Comparison of ENCODE assay signal across 23 cellular contexts in the genomic region with DNA sequence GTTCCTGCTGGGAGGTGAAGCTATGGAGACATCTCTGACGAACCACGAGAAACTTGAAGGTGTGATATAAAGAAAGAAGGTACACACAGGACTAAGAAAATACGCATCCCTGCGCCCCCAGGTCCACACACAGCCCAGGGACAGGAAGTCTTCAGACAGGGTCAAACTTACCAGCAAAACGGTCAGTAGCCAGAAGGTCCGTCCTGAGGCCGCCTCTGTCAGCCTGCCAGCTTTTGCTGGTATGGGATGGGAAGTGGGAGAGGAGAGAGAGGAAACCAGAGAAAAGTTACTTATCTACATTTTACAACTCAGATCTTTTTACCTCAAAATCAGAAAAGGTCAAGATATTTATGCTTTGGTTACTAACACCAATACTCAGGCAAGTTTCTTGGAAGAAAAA. TPM values are rescaled to one million over a fixed set of nuclear protein-coding genes. Genes with fewer than 3 reads are reported as not detected.
DNase-seq lines count a peak whose midpoint lies in the region; ATAC-seq and TF ChIP-seq lines count a peak whose summit lies in the region.
"Had no signal": no experiment of that assay in that cellular context is flagged by ENCODE, and none has a peak within 500 bp of the region (broad histone marks: within the 10 kb centered on the region; RNA-seq: fewer than 3 reads in every experiment).

No MANE protein-coding gene starts in this region.

- peaks cover 94% of the 10 kb centered on the region for H3K79me2 ChIP-seq in smooth muscle cell (ENCODE audit: low read depth)

- H3K4me1 Mint-ChIP-seq in activated T-cell treated with anti-CD3 and anti-CD28 coated beads, Interleukin-2, amount 50 U/mL, for 24 hours (ENCODE audit: low read depth), result peaks cover 41% of the 10 kb centered on the region
- H3K4me1 Mint-ChIP-seq in activated T-helper 2 cell treated with anti-CD3 and anti-CD28 coated beads, Interferon-gamma antibody, Interleukin-2, Interleukin-4, amounts not matched to agents 10 μg/mL and 5 μg/mL and 100 μg/mL, durations not matched to agents 14 hours and 24 hours and 36 hours (ENCODE audit: low read depth), result peaks cover 33% of the 10 kb centered on the region
- peaks cover 10% of the 10 kb centered on the region for H3K4me1 Mint-ChIP-seq in glutamatergic neuron (ENCODE audit: low read depth, unreplicated experiment)

- H3K4me3 ChIP-seq in smooth muscle cell, result no peak overlapping the region
- H3K4me3 ChIP-seq: dorsolateral prefrontal cortex, lung had no signal

- H3K9me3 ChIP-seq in smooth muscle cell (replicated peaks; ENCODE audit: low read depth), result no peaks in the 10 kb centered on the region
- H3K9me3 ChIP-seq: Caco-2, pancreas had no signal

- no peak overlapping the region for H2AFZ ChIP-seq in smooth muscle cell (ENCODE audit: low read depth)

- peaks cover 67% of the 10 kb centered on the region for H3K36me3 Mint-ChIP-seq in activated T-cell treated with anti-CD3 and anti-CD28 coated beads, Interleukin-2, amount 50 U/mL, for 24 hours (ENCODE audit: low read depth)
- H3K36me3 Mint-ChIP-seq in activated T-helper 2 cell treated with anti-CD3 and anti-CD28 coated beads, Interferon-gamma antibody, Interleukin-2, Interleukin-4, amounts not matched to agents 10 μg/mL and 5 μg/mL and 100 μg/mL, durations not matched to agents 14 hours and 24 hours and 36 hours (ENCODE audit: low read depth), result peaks cover 52% of the 10 kb centered on the region
- peaks cover 7% of the 10 kb centered on the region for H3K36me3 Mint-ChIP-seq in glutamatergic neuron (ENCODE audit: unreplicated experiment)

- H4K20me1 ChIP-seq in smooth muscle cell (ENCODE audit: low read depth), result peaks cover 92% of the 10 kb centered on the region

- intact Hi-C loops in activated T-helper 2 cell treated with anti-CD3 and anti-CD28 coated beads, Interferon-gamma antibody, Interleukin-2, Interleukin-4, amounts not matched to agents 10 μg/mL and 5 μg/mL and 100 μg/mL, durations not matched to agents 14 hours and 24 hours and 36 hours (cut with micrococcal nuclease), result no loop called here

- ATAC-seq in GM18511 (IDR thresholded peaks at IDR 0.05; ENCODE audit: unreplicated experiment), result no peak
- ATAC-seq: pancreas, sciatic nerve had no signal

- WGBS in smooth muscle cell (ENCODE audit: low lambda C conversion rate), result 84% methylated on average over 7 of the region's 7 CpGs

- H3K4me3 Mint-ChIP-seq in activated T-cell treated with anti-CD3 and anti-CD28 coated beads, Interleukin-2, amount 50 U/mL, for 24 hours, result no peak overlapping the region
- H3K4me3 Mint-ChIP-seq in activated T-helper 2 cell treated with anti-CD3 and anti-CD28 coated beads, Interferon-gamma antibody, Interleukin-2, Interleukin-4, amounts not matched to agents 10 μg/mL and 5 μg/mL and 100 μg/mL, durations not matched to agents 14 hours and 24 hours and 36 hours (ENCODE audit: low read depth), result no peak overlapping the region
- no peak overlapping the region for H3K4me3 Mint-ChIP-seq in glutamatergic neuron (ENCODE audit: unreplicated experiment)

- peaks cover 38% of the 10 kb centered on the region for H3F3A ChIP-seq in smooth muscle cell (ENCODE audit: low read depth)

- no peak for DNase-seq in activated T-cell treated with anti-CD3 and anti-CD28 coated beads, Interleukin-2, amount 50 U/mL, for 24 hours
- DNase-seq in activated T-cell treated with anti-CD3 and anti-CD28 coated beads, Interleukin-2, amount 50 U/mL, for 48 hours, result no peak
- DNase-seq in activated T-helper 2 cell treated with anti-CD3 and anti-CD28 coated beads, Interferon-gamma antibody, Interleukin-2, Interleukin-4, amounts not matched to agents 10 μg/mL and 5 μg/mL and 100 μg/mL, durations not matched to agents 14 hours and 24 hours and 36 hours (ENCODE audit: low spot score), result no peak
- no peak for DNase-seq in glutamatergic neuron
- DNase-seq in smooth muscle cell (lab: John Stamatoyannopoulos, UW; ENCODE audit: unreplicated experiment), result no peak
- DNase-seq in RKO (ENCODE audit: low spot score), result no peak
- no peak for DNase-seq in DMS53 treated with DMSO at 0.1 percent for 48 hours (lab: John Stamatoyannopoulos, UW; ENCODE audit: unreplicated experiment)
- DNase-seq: activated CD4-positive, alpha-beta T cell treated with anti-CD3 and anti-CD28 coated beads, Interleukin-2, amount 50 U/mL, for 4 hours; activated naive CD4-positive, alpha-beta T cell treated with Interleukin-2 at 50 U/mL for 16 hours; amygdala; Caco-2; dorsolateral prefrontal cortex; GOT3; hypothalamus; Karpas-422; NCI-H187; NCI-H526 treated with DMSO at 0.1 percent for 48 hours; OCI-M1; pancreas; SHP77 treated with DMSO at 0.1 percent for 48 hours had no signal

- TF ChIP-seq CTCF in glutamatergic neuron (IDR thresholded peaks at IDR 0.05; ENCODE audit: partially characterized antibody, unreplicated experiment) (no peak), smooth muscle cell (IDR thresholded peaks at IDR 0.05; ENCODE audit: borderline replicate concordance, insufficient read depth, poor library complexity, severe bottlenecking) (no peak)

- no peaks in the 10 kb centered on the region for H3K9me3 Mint-ChIP-seq in activated T-cell treated with anti-CD3 and anti-CD28 coated beads, Interleukin-2, amount 50 U/mL, for 24 hours
- no peaks in the 10 kb centered on the region for H3K9me3 Mint-ChIP-seq in activated T-helper 2 cell treated with anti-CD3 and anti-CD28 coated beads, Interferon-gamma antibody, Interleukin-2, Interleukin-4, amounts not matched to agents 10 μg/mL and 5 μg/mL and 100 μg/mL, durations not matched to agents 14 hours and 24 hours and 36 hours
- H3K9me3 Mint-ChIP-seq in glutamatergic neuron (ENCODE audit: unreplicated experiment), result peaks cover 8% of the 10 kb centered on the region

- peak overlapping the region; percentile 90 for H3K27ac ChIP-seq in smooth muscle cell (ENCODE audit: low read depth)
- H3K27ac ChIP-seq: dorsolateral prefrontal cortex, pancreas had no signal

- peak overlapping the region; percentile 41 for H3K27ac Mint-ChIP-seq in activated T-cell treated with anti-CD3 and anti-CD28 coated beads, Interleukin-2, amount 50 U/mL, for 24 hours
- peak overlapping the region; percentile 2 for H3K27ac Mint-ChIP-seq in activated T-helper 2 cell treated with anti-CD3 and anti-CD28 coated beads, Interferon-gamma antibody, Interleukin-2, Interleukin-4, amounts not matched to agents 10 μg/mL and 5 μg/mL and 100 μg/mL, durations not matched to agents 14 hours and 24 hours and 36 hours
- H3K27ac Mint-ChIP-seq in glutamatergic neuron (ENCODE audit: unreplicated experiment), result peak overlapping the region; percentile 20

- no peaks in the 10 kb centered on the region for H3K27me3 Mint-ChIP-seq in activated T-cell treated with anti-CD3 and anti-CD28 coated beads, Interleukin-2, amount 50 U/mL, for 24 hours
- H3K27me3 Mint-ChIP-seq in activated T-helper 2 cell treated with anti-CD3 and anti-CD28 coated beads, Interferon-gamma antibody, Interleukin-2, Interleukin-4, amounts not matched to agents 10 μg/mL and 5 μg/mL and 100 μg/mL, durations not matched to agents 14 hours and 24 hours and 36 hours (ENCODE audit: low read depth), result no peaks in the 10 kb centered on the region
- H3K27me3 Mint-ChIP-seq in glutamatergic neuron (ENCODE audit: unreplicated experiment), result peaks cover 4% of the 10 kb centered on the region

- H3K9ac ChIP-seq in smooth muscle cell (ENCODE audit: low read depth), result no peak overlapping the region

- H3K36me3 ChIP-seq in smooth muscle cell (ENCODE audit: low read depth), result peaks cover 12% of the 10 kb centered on the region

- no peaks in the 10 kb centered on the region for H3K27me3 ChIP-seq in smooth muscle cell (ENCODE audit: low read depth)
- H3K27me3 ChIP-seq: dorsolateral prefrontal cortex, pancreas had no signal

- H3K4me1 ChIP-seq in smooth muscle cell (ENCODE audit: low read depth), result peaks cover 9% of the 10 kb centered on the region

- peak overlapping the region; percentile 98 for H3K4me2 ChIP-seq in smooth muscle cell

RNA-seq across cellular contexts. Expression of a gene that starts 47.2 kb away (rescaled TPM):
- total RNA-seq in activated T-helper 2 cell treated with anti-CD3 and anti-CD28 coated beads, Interferon-gamma antibody, Interleukin-2, Interleukin-4, amounts not matched to agents 10 μg/mL and 5 μg/mL and 100 μg/mL, durations not matched to agents 14 hours and 24 hours and 36 hours, result 282 and 293 TPM in 2 replicates
- total RNA-seq in glutamatergic neuron (ENCODE audit: unreplicated experiment), result 216 TPM
- 504 and 559 TPM in 2 replicates for total RNA-seq in smooth muscle cell
- 545 and 601 TPM in 2 replicates for polyA plus RNA-seq in smooth muscle cell

RNA-seq across cellular contexts. Expression of a gene that starts 47.4 kb away (rescaled TPM):
- total RNA-seq in activated T-helper 2 cell treated with anti-CD3 and anti-CD28 coated beads, Interferon-gamma antibody, Interleukin-2, Interleukin-4, amounts not matched to agents 10 μg/mL and 5 μg/mL and 100 μg/mL, durations not matched to agents 14 hours and 24 hours and 36 hours, result 231 TPM in 2 replicates
- 302 TPM for total RNA-seq in glutamatergic neuron (ENCODE audit: unreplicated experiment)
- 443 and 523 TPM in 2 replicates for total RNA-seq in smooth muscle cell
- polyA plus RNA-seq in smooth muscle cell, result 314 and 344 TPM in 2 replicates
